Comparison of ENCODE assay signal across 13 cellular contexts in the genomic region with DNA sequence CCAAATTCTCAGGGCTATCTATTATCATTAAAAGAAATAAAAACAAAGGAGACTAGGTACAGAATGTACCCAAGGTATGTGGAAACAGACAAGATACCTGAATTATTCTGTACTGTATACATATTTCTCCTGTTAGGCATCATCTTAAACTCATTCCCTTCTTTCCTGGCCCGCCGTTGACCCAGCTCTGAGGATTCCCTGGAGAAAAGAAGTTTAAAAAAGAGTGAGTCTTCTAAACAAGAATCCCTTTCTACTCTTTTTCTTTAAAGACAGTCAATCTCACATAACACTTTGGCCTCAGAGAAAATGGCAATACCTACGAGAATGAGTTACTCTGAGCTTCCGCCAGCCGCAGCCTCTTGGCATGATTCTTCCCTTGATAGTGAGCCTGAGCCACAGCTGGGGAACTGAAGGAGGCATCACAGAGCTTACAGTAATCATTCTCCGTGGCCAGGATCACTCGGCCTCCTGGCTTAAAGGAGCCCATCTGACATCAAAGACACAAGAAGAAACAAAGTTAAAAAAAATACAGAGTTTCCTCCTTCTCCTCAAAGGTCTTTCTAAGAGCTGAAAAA. TPM values are rescaled to one million over a fixed set of nuclear protein-coding genes. Genes with fewer than 3 reads are reported as not detected.
A peak's percentile ranks its signal among the peaks of the same experiment; 100 is the strongest.
DNase-seq lines count a peak whose midpoint lies in the region; ATAC-seq and TF ChIP-seq lines count a peak whose summit lies in the region.
"Had no signal": no experiment of that assay in that cellular context is flagged by ENCODE, and none has a peak within 500 bp of the region (broad histone marks: within the 10 kb centered on the region; RNA-seq: fewer than 3 reads in every experiment).

No MANE protein-coding gene starts in this region.

- no peaks in the 10 kb centered on the region for H3K27me3 ChIP-seq in CD8-positive, alpha-beta T cell (ENCODE audit: insufficient read depth, low read length)
- H3K27me3 ChIP-seq in mesendoderm (ENCODE audit: insufficient read depth, low read length, poor library complexity) = no peaks in the 10 kb centered on the region
- H3K27me3 ChIP-seq in Karpas-422 (ENCODE audit: low read length) = no peaks in the 10 kb centered on the region
- H3K27me3 ChIP-seq: Peyer's patch had no signal

- no peak for TF ChIP-seq CTCF in CD8-positive, alpha-beta T cell (IDR thresholded peaks at IDR 0.05)

- no peak overlapping the region for H3K4me2 ChIP-seq in mesendoderm (ENCODE audit: low read length)
- H3K4me2 ChIP-seq in Karpas-422 (ENCODE audit: low read depth, low read length, poor library complexity, severe bottlenecking) = no peak overlapping the region

- intact Hi-C loops in CD8-positive, alpha-beta T cell (cut with DNase I, micrococcal nuclease) = loop anchor here in 1 of 2 experiments (1.0 kb wide), 1 partner anchor 8 kb away; no protein-coding TSS in a partner anchor

- no peak overlapping the region for H3K23ac ChIP-seq in mesendoderm (ENCODE audit: low read length)

- no peak overlapping the region for H4K8ac ChIP-seq in mesendoderm (ENCODE audit: low read depth, low read length)

- no peaks in the 10 kb centered on the region for H3K79me1 ChIP-seq in mesendoderm (ENCODE audit: low read length)

- no peaks in the 10 kb centered on the region for H4K20me1 ChIP-seq in Karpas-422 (ENCODE audit: insufficient read depth, low read depth, low read length)

- H3K9ac ChIP-seq in mesendoderm (ENCODE audit: low read length) (no peak overlapping the region), Karpas-422 (ENCODE audit: low read length) (no peak overlapping the region)

- H3K9me2 ChIP-seq in Karpas-422 (replicated peaks; ENCODE audit: insufficient read depth, low read length) = no peaks in the 10 kb centered on the region

- H2BK5ac ChIP-seq in mesendoderm (ENCODE audit: low read length) = no peak overlapping the region

- no peaks in the 10 kb centered on the region for H3K9me3 Mint-ChIP-seq in CD8-positive, alpha-beta T cell

- POLR2A ChIA-PET in CD8-positive, alpha-beta T cell (lab: Charles Lee) = interaction anchor here (1.2 to 2.1 kb wide), 3 partner anchors 10 to 121 kb away, joined by 3 to 12 read pairs (median 7); partner anchors contain the start of genes PIK3CA and ZMAT3

- peak overlapping the region; percentile 62 for H3K4me3 Mint-ChIP-seq in CD8-positive, alpha-beta T cell

- no peak overlapping the region for H3K56ac ChIP-seq in mesendoderm (ENCODE audit: low read length)

- DNase-seq in CD8-positive, alpha-beta T cell = peak in 1 of 7 experiments; percentile 10
- DNase-seq in LHCN-M2 (ENCODE audit: low read depth) (peak; percentile 66), amniotic epithelial cell (ENCODE audit: low read depth) (peak; percentile 91), mesendoderm (peak; percentile 29), LoVo (ENCODE audit: low spot score) (no peak), germinal center (ENCODE audit: low spot score) (no peak), islet precursor cell (no peak), Karpas-422 (no peak)
- DNase-seq: central memory CD4-positive, alpha-beta T cell; glutamatergic neuron; midbrain; NCI-H1417; Peyer's patch had no signal

- no peak overlapping the region for H3K18ac ChIP-seq in mesendoderm (ENCODE audit: low read length)

- no peaks in the 10 kb centered on the region for H3K27me3 Mint-ChIP-seq in CD8-positive, alpha-beta T cell (ENCODE audit: low read depth)

- WGBS in mesendoderm (ENCODE audit: extremely low coverage, insufficient coverage, low lambda C conversion rate) = no CpG with 5 or more reads among the region's 7 CpGs

- peaks cover 31% of the 10 kb centered on the region for H3K4me1 Mint-ChIP-seq in CD8-positive, alpha-beta T cell (ENCODE audit: low read depth)

- no peak overlapping the region for H2BK15ac ChIP-seq in mesendoderm (replicated peaks; ENCODE audit: low read depth)

- no peaks in the 10 kb centered on the region for H3K9me3 ChIP-seq in CD8-positive, alpha-beta T cell (ENCODE audit: low read length)
- no peaks in the 10 kb centered on the region for H3K9me3 ChIP-seq in Karpas-422 (ENCODE audit: low read length)
- H3K9me3 ChIP-seq: Peyer's patch had no signal

- no peak overlapping the region for H4K5ac ChIP-seq in mesendoderm (ENCODE audit: low read length)

- H3K79me2 ChIP-seq in mesendoderm (ENCODE audit: control insufficient read depth, insufficient read depth, low read length) = no peaks in the 10 kb centered on the region
- no peaks in the 10 kb centered on the region for H3K79me2 ChIP-seq in Karpas-422 (ENCODE audit: low read length)

- H2BK120ac ChIP-seq in mesendoderm (ENCODE audit: low read depth, low read length) = no peak overlapping the region

- CTCF ChIA-PET in CD8-positive, alpha-beta T cell (lab: Charles Lee) = interaction anchor here (1.0 to 3.7 kb wide), 5 partner anchors 10 to 186 kb away, joined by 3 to 34 read pairs (median 4); no protein-coding TSS in a partner anchor

- ATAC-seq in CD8-positive, alpha-beta T cell = peak; percentile 36

- H3K4ac ChIP-seq in mesendoderm (ENCODE audit: low read depth, low read length) = no peak overlapping the region

- no peaks in the 10 kb centered on the region for H3K36me3 ChIP-seq in CD8-positive, alpha-beta T cell (ENCODE audit: insufficient read depth, low read length)
- H3K36me3 ChIP-seq in mesendoderm (ENCODE audit: control insufficient read depth, insufficient read depth, low read length) (no peaks in the 10 kb centered on the region), Karpas-422 (ENCODE audit: insufficient read depth, low read length) (no peaks in the 10 kb centered on the region)

- H3K4me3 ChIP-seq in CD8-positive, alpha-beta T cell (ENCODE audit: low read depth, low read length) = no peak overlapping the region
- no peak overlapping the region for H3K4me3 ChIP-seq in mesendoderm (ENCODE audit: low read length)
- no peak overlapping the region for H3K4me3 ChIP-seq in Karpas-422 (ENCODE audit: low read length)
- H3K4me3 ChIP-seq: Peyer's patch had no signal

- peaks cover 26% of the 10 kb centered on the region for H3K36me3 Mint-ChIP-seq in CD8-positive, alpha-beta T cell

- H3K27ac Mint-ChIP-seq in CD8-positive, alpha-beta T cell = peak overlapping the region; percentile 91

- peaks cover 25% of the 10 kb centered on the region for H3K4me1 ChIP-seq in CD8-positive, alpha-beta T cell (ENCODE audit: insufficient read depth, low read length)
- H3K4me1 ChIP-seq in mesendoderm (ENCODE audit: control insufficient read depth, low read depth, low read length) = no peaks in the 10 kb centered on the region
- H3K4me1 ChIP-seq in Karpas-422 (ENCODE audit: low read length) = no peaks in the 10 kb centered on the region
- H3K4me1 ChIP-seq: Peyer's patch had no signal

- no peak overlapping the region for H2AFZ ChIP-seq in Karpas-422 (ENCODE audit: low read length)

- H2AK5ac ChIP-seq in mesendoderm (ENCODE audit: low read length) = no peak overlapping the region

- H3K27ac ChIP-seq in CD8-positive, alpha-beta T cell (ENCODE audit: low read depth, low read length) = no peak overlapping the region
- H3K27ac ChIP-seq in mesendoderm (ENCODE audit: low read depth, low read length) (no peak overlapping the region), Karpas-422 (ENCODE audit: low read length) (no peak overlapping the region)
- H3K27ac ChIP-seq: Peyer's patch had no signal

RNA-seq across cellular contexts. Expression of gene ZMAT3, which starts 44.2 kb away (rescaled TPM):
- 1 to 10 TPM; 8.7 to 9.4 TPM for total RNA-seq in CD8-positive, alpha-beta T cell
- total RNA-seq in LHCN-M2 (2014; rRNA removed) = 41.7 and 53.6 TPM in 2 replicates
- polyA plus RNA-seq in LHCN-M2 (2012) = 26.5 TPM
- 3.9 TPM for polyA plus RNA-seq in mesendoderm (2013, experiment 1 of 2)
- polyA plus RNA-seq in mesendoderm (2013, experiment 2 of 2) = 3.6 TPM
- 4.1 and 11.9 TPM in 2 replicates for total RNA-seq in Karpas-422 (2014; rRNA removed; shearing (Covaris generic); ENCODE audit: low replicate concordance)

Comparison
In these comparisons a context has a peak if more than half of its experiments do, and no peak if none do; other contexts are left out.
1. DNase-seq: peak in LHCN-M2 (single experiment), amniotic epithelial cell (single experiment) and mesendoderm (single experiment); none in LoVo (single experiment), germinal center (single experiment), islet precursor cell (single experiment) and Karpas-422 (single experiment).